In genomic region chr14:89324501-89325298, GRCh38 we compare ENCODE assay signal across 13 cellular contexts.
DNase-seq lines count a peak whose midpoint lies in the region; ATAC-seq and TF ChIP-seq lines count a peak whose summit lies in the region.
"Had no signal": no experiment of that assay in that cellular context is flagged by ENCODE, and none has a peak within 500 bp of the region (broad histone marks: within the 10 kb centered on the region; RNA-seq: fewer than 3 reads in every experiment).

No MANE protein-coding gene starts in this region.

- H3K4me1 ChIP-seq in colonic mucosa, result no peaks in the 10 kb centered on the region

- DNase-seq in activated T-cell treated with anti-CD3 and anti-CD28 coated beads, Interleukin-2, amount 50 U/mL, for 4 hours, result no peak
- no peak for DNase-seq in activated T-cell treated with anti-CD3 and anti-CD28 coated beads, Interleukin-2, amount 50 U/mL, for 1 hour
- DNase-seq in stimulated activated naive B cell treated with anti-CD40 and anti-IgM and Interleukin-4, amounts not matched to agents 10 μg/mL and 1 μg/mL and 100 μg/mL, for 72 hours, result no peak
- DNase-seq in hippocampal formation (lab: John Stamatoyannopoulos, UW), result no peak
- no peak for DNase-seq in NCI-H345 (lab: John Stamatoyannopoulos, UW)
- no peak for DNase-seq in colonic mucosa
- DNase-seq: activated CD4-positive, CD25-positive, alpha-beta regulatory T cell; effector CD4-positive, alpha-beta T cell; midbrain; NCI-H1930 had no signal

- H3K4me3 Mint-ChIP-seq in activated T-cell treated with anti-CD3 and anti-CD28 coated beads, Interleukin-2, amount 50 U/mL, for 4 hours, result no peak overlapping the region
- H3K4me3 Mint-ChIP-seq in stimulated activated naive B cell treated with anti-CD40 and anti-IgM and Interleukin-4, amounts not matched to agents 10 μg/mL and 1 μg/mL and 100 μg/mL, for 72 hours, result peak overlapping the region in 1 of 2 donors; percentile 55

- no peaks in the 10 kb centered on the region for H3K27me3 Mint-ChIP-seq in activated T-cell treated with anti-CD3 and anti-CD28 coated beads, Interleukin-2, amount 50 U/mL, for 4 hours (ENCODE audit: low read depth)
- H3K27me3 Mint-ChIP-seq in stimulated activated naive B cell treated with anti-CD40 and anti-IgM and Interleukin-4, amounts not matched to agents 10 μg/mL and 1 μg/mL and 100 μg/mL, for 72 hours, result no peaks in the 10 kb centered on the region

- H3K9me3 ChIP-seq in colonic mucosa, result no peaks in the 10 kb centered on the region

- H3K27ac ChIP-seq in colonic mucosa, result no peak overlapping the region
- H3K27ac ChIP-seq: skin epidermis had no signal

- no peak for TF ChIP-seq RAD21 in Ishikawa (IDR thresholded peaks at IDR 0.05; ENCODE audit: low read depth)

- no peak overlapping the region for H3K9ac ChIP-seq in colonic mucosa (ENCODE audit: low read depth in 2 of 2, low read length in 2 of 2)

- H3K4me1 Mint-ChIP-seq in activated T-cell treated with anti-CD3 and anti-CD28 coated beads, Interleukin-2, amount 50 U/mL, for 4 hours (ENCODE audit: low read depth), result peaks cover 57% of the 10 kb centered on the region
- peaks cover 55 to 88% of the 10 kb centered on the region in 2 donors for H3K4me1 Mint-ChIP-seq in stimulated activated naive B cell treated with anti-CD40 and anti-IgM and Interleukin-4, amounts not matched to agents 10 μg/mL and 1 μg/mL and 100 μg/mL, for 72 hours

- H3K9me3 Mint-ChIP-seq in activated T-cell treated with anti-CD3 and anti-CD28 coated beads, Interleukin-2, amount 50 U/mL, for 4 hours, result no peaks in the 10 kb centered on the region
- peaks cover 4 to 6% of the 10 kb centered on the region in 2 donors for H3K9me3 Mint-ChIP-seq in stimulated activated naive B cell treated with anti-CD40 and anti-IgM and Interleukin-4, amounts not matched to agents 10 μg/mL and 1 μg/mL and 100 μg/mL, for 72 hours

- no peak overlapping the region for H3K4me3 ChIP-seq in colonic mucosa
- H3K4me3 ChIP-seq: skin epidermis had no signal

- peak overlapping the region; percentile 67 for H3K27ac Mint-ChIP-seq in stimulated activated naive B cell treated with anti-CD40 and anti-IgM and Interleukin-4, amounts not matched to agents 10 μg/mL and 1 μg/mL and 100 μg/mL, for 72 hours

- TF ChIP-seq EP300 in Ishikawa (IDR thresholded peaks at IDR 0.05; ENCODE audit: borderline replicate concordance), result no peak

- H3K36me3 ChIP-seq in colonic mucosa, result no peaks in the 10 kb centered on the region

- no peak for TF ChIP-seq CTCF in colonic mucosa (IDR thresholded peaks at IDR 0.05)

- ATAC-seq in activated T-cell treated with anti-CD3 and anti-CD28 coated beads, Interleukin-2, amount 50 U/mL, for 4 hours, result peak; percentile 18 to 35
- ATAC-seq in GM21825 (IDR thresholded peaks at IDR 0.05; ENCODE audit: unreplicated experiment), result peak; percentile 71
- peak; percentile 66 to 73 for ATAC-seq in stimulated activated naive B cell treated with anti-CD40 and anti-IgM and Interleukin-4, amounts not matched to agents 10 μg/mL and 1 μg/mL and 100 μg/mL, for 72 hours (replicated peaks)

- H3K36me3 Mint-ChIP-seq in activated T-cell treated with anti-CD3 and anti-CD28 coated beads, Interleukin-2, amount 50 U/mL, for 4 hours (ENCODE audit: insufficient read depth), result peaks cover 32% of the 10 kb centered on the region
- peaks cover 57 to 70% of the 10 kb centered on the region in 2 donors for H3K36me3 Mint-ChIP-seq in stimulated activated naive B cell treated with anti-CD40 and anti-IgM and Interleukin-4, amounts not matched to agents 10 μg/mL and 1 μg/mL and 100 μg/mL, for 72 hours

- no peaks in the 10 kb centered on the region for H3K27me3 ChIP-seq in colonic mucosa

- intact Hi-C loops in colonic mucosa (cut with DNase I), result no loop called here

TF ChIP-seq in Ishikawa, 13 proteins besides CTCF, POLR2A, EP300 and RAD21:
- TF ChIP-seq TCF12 (IDR thresholded peaks at IDR 0.05; ENCODE audit: low read depth), result no peak
- no peak for TF ChIP-seq CREB1 (IDR thresholded peaks at IDR 0.05; ENCODE audit: low read depth)
- TF ChIP-seq ZBTB7A (IDR thresholded peaks at IDR 0.05; ENCODE audit: low read depth), result no peak
- no peak for TF ChIP-seq TAF1 (IDR thresholded peaks at IDR 0.05; ENCODE audit: low read depth)
- TF ChIP-seq REST (IDR thresholded peaks at IDR 0.05; ENCODE audit: low read depth), result peak; percentile 32; the same call in 1 of the 2 replicates
